19 cellular contexts compared by ENCODE assay signal in the genomic region with DNA sequence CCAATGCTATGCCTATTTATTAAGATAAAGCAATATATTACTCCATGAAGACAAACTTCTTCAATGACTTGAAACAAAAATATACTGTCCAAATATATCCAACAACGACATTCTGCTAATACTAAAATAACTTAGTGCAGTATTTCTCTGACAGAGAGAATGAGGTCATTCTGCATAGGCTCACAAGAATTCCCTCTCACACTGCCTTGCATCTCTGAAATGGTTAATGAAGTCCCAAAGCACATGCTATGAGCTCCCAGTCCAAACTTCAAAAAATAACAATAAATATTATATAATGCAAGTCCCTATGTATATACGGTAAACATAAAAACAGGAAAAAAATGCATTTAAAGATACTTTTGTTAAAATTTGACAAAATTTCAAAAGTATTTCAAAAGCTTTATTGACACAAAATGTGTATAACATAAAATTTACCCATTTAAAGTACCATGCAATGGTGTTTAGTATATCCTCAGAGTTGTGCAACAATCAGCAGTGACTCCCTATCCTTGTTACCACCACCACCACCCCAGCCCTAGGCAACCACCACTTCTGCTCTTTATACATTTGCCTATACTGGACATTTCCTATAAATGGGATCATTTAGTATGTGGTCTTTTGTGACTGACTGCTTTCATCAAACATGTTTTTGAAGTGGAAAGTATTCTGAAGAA. TPM values are rescaled to one million over a fixed set of nuclear protein-coding genes. Genes with fewer than 3 reads are reported as not detected.
DNase-seq lines count a peak whose midpoint lies in the region; ATAC-seq and TF ChIP-seq lines count a peak whose summit lies in the region.
"Had no signal": no experiment of that assay in that cellular context is flagged by ENCODE, and none has a peak within 500 bp of the region (broad histone marks: within the 10 kb centered on the region; RNA-seq: fewer than 3 reads in every experiment).

No MANE protein-coding gene starts in this region.

- H3K4me1 ChIP-seq in heart right ventricle (peaks cover 10 to 78% (median 41%) of the 10 kb centered on the region in 9 donors), right atrium auricular region (peaks cover 0 to 57% of the 10 kb centered on the region in 2 donors), tibial artery (peaks cover 0 to 50% (median 38%) of the 10 kb centered on the region in 4 donors)
- no peaks in the 10 kb centered on the region for H3K4me1 ChIP-seq in CD8-positive, alpha-beta T cell (ENCODE audit: insufficient read depth, low read length)
- H3K4me1 ChIP-seq: Peyer's patch had no signal

- CTCF ChIA-PET in CD8-positive, alpha-beta T cell (lab: Charles Lee) = no interaction called here

- in situ Hi-C loops in SK-MEL-5 (cut with HindIII; ENCODE audit: low pct_unique_long_range_greater_than_20kb, low sequenced_read_pairs) = loop anchor here (25.0 kb wide), 1 partner anchor 92 kb away; no protein-coding TSS in a partner anchor

- ATAC-seq in heart right ventricle (no peak), GM21619 (IDR thresholded peaks at IDR 0.05; ENCODE audit: unreplicated experiment) (no peak), GM21447 (IDR thresholded peaks at IDR 0.05; ENCODE audit: unreplicated experiment) (no peak)
- ATAC-seq in CD8-positive, alpha-beta T cell = no peak
- ATAC-seq: GM23338; stimulated activated naive CD8-positive, alpha-beta T cell treated with anti-CD3 and anti-CD28 coated beads, Interleukin-15, amount 100 ng/mL, for 72 hours had no signal

- H3K27ac Mint-ChIP-seq in CD8-positive, alpha-beta T cell = no peak overlapping the region
- H3K27ac Mint-ChIP-seq: activated T-helper 1 cell treated with anti-CD3 and anti-CD28 coated beads, Interleukin-12 subunit alpha, Interleukin-12 subunit beta, Interleukin-2, Interleukin-4 antibody, amounts not matched to agents 30 ng/mL and 10 ng/mL and 1 ng/mL, durations not matched to agents 14 hours and 24 hours and 36 hours; GM23338; stimulated activated naive CD8-positive, alpha-beta T cell treated with anti-CD3 and anti-CD28 coated beads, Interleukin-15, amount 100 ng/mL, for 72 hours had no signal

- H3K36me3 Mint-ChIP-seq in CD8-positive, alpha-beta T cell = peaks cover 6% of the 10 kb centered on the region

- POLR2A ChIA-PET in CD8-positive, alpha-beta T cell (lab: Charles Lee) = no interaction called here

- H3K27ac ChIP-seq in heart right ventricle = peak overlapping the region in 6 of 10 donors; percentile 51 to 82 (median 78)
- no peak overlapping the region for H3K27ac ChIP-seq in right atrium auricular region
- peak overlapping the region; percentile 72 to 73 for H3K27ac ChIP-seq in tibial artery
- no peak overlapping the region for H3K27ac ChIP-seq in CD8-positive, alpha-beta T cell (ENCODE audit: low read depth, low read length)
- H3K27ac ChIP-seq: Peyer's patch had no signal

- H3K27me3 Mint-ChIP-seq in CD8-positive, alpha-beta T cell (ENCODE audit: low read depth) = no peaks in the 10 kb centered on the region
- H3K27me3 Mint-ChIP-seq: stimulated activated naive CD8-positive, alpha-beta T cell treated with anti-CD3 and anti-CD28 coated beads, Interleukin-15, amount 100 ng/mL, for 72 hours had no signal

- DNase-seq in heart right ventricle (no peak), right atrium auricular region (ENCODE audit: low spot score) (no peak), SK-MEL-5 (ENCODE audit: low read depth, low spot score) (peak; percentile 90), fibroblast of mammary gland (ENCODE audit: low read depth) (peak; percentile 32), tibial artery (no peak)
- DNase-seq in CD8-positive, alpha-beta T cell = no peak
- DNase-seq: activated CD4-positive, alpha-beta T cell treated with anti-CD3 and anti-CD28 coated beads, Interleukin-2, amount 50 U/mL, for 48 hours; Calu3; KBM-7; mesendoderm; NCI-H1694 treated with DMSO at 0.1 percent for 48 hours; NCI-H510A; Peyer's patch; stimulated activated naive CD8-positive, alpha-beta T cell treated with anti-CD3 and anti-CD28 coated beads, Interleukin-15, amount 100 ng/mL, for 72 hours; T1000 had no signal

- intact Hi-C loops in heart right ventricle (cut with DNase I) (loop anchor here in 1 of 10 donors (5.0 kb wide), 1 partner anchor 467 kb away; no protein-coding TSS in a partner anchor), tibial artery (cut with DNase I; ENCODE audit: low total_unique reads) (no loop called here)
- intact Hi-C loops in CD8-positive, alpha-beta T cell (cut with DNase I, micrococcal nuclease) = no loop called here

- no peaks in the 10 kb centered on the region for H3K9me3 ChIP-seq in heart right ventricle
- H3K9me3 ChIP-seq in right atrium auricular region = no peaks in the 10 kb centered on the region
- no peaks in the 10 kb centered on the region for H3K9me3 ChIP-seq in tibial artery
- no peaks in the 10 kb centered on the region for H3K9me3 ChIP-seq in CD8-positive, alpha-beta T cell (ENCODE audit: low read length)
- H3K9me3 ChIP-seq: Peyer's patch had no signal

- whole genome bisulfite sequencing in heart right ventricle, 2 donors = 42 to 53% methylated on average over 2 of the region's 2 CpGs

- H3K36me3 ChIP-seq in heart right ventricle (no peaks in the 10 kb centered on the region), right atrium auricular region (no peaks in the 10 kb centered on the region), tibial artery (no peaks in the 10 kb centered on the region)
- no peaks in the 10 kb centered on the region for H3K36me3 ChIP-seq in CD8-positive, alpha-beta T cell (ENCODE audit: insufficient read depth, low read length)
- H3K36me3 ChIP-seq: Peyer's patch had no signal

- H3K4me3 ChIP-seq in heart right ventricle = no peak overlapping the region
- H3K4me3 ChIP-seq in right atrium auricular region = no peak overlapping the region
- no peak overlapping the region for H3K4me3 ChIP-seq in fibroblast of mammary gland (ENCODE audit: control insufficient read depth, low read depth, low read length)
- H3K4me3 ChIP-seq in tibial artery = no peak overlapping the region
- H3K4me3 ChIP-seq in CD8-positive, alpha-beta T cell (ENCODE audit: low read depth, low read length) = no peak overlapping the region
- H3K4me3 ChIP-seq: GM23338, Peyer's patch had no signal

- H3K27me3 ChIP-seq in heart right ventricle = no peaks in the 10 kb centered on the region
- peaks cover 0 to 4% of the 10 kb centered on the region in 2 donors for H3K27me3 ChIP-seq in right atrium auricular region
- H3K27me3 ChIP-seq in tibial artery = no peaks in the 10 kb centered on the region
- H3K27me3 ChIP-seq in CD8-positive, alpha-beta T cell (ENCODE audit: insufficient read depth, low read length) = no peaks in the 10 kb centered on the region
- H3K27me3 ChIP-seq: Peyer's patch had no signal

- H3K4me1 Mint-ChIP-seq in CD8-positive, alpha-beta T cell (ENCODE audit: low read depth) = peaks cover 65% of the 10 kb centered on the region

- H3K9me3 Mint-ChIP-seq in CD8-positive, alpha-beta T cell = no peaks in the 10 kb centered on the region
- H3K9me3 Mint-ChIP-seq: activated T-helper 1 cell treated with anti-CD3 and anti-CD28 coated beads, Interleukin-12 subunit alpha, Interleukin-12 subunit beta, Interleukin-2, Interleukin-4 antibody, amounts not matched to agents 30 ng/mL and 10 ng/mL and 1 ng/mL, durations not matched to agents 14 hours and 24 hours and 36 hours; GM23338; stimulated activated naive CD8-positive, alpha-beta T cell treated with anti-CD3 and anti-CD28 coated beads, Interleukin-15, amount 100 ng/mL, for 72 hours had no signal

- H3K4me3 Mint-ChIP-seq in CD8-positive, alpha-beta T cell = no peak overlapping the region
- H3K4me3 Mint-ChIP-seq: activated T-helper 1 cell treated with anti-CD3 and anti-CD28 coated beads, Interleukin-12 subunit alpha, Interleukin-12 subunit beta, Interleukin-2, Interleukin-4 antibody, amounts not matched to agents 30 ng/mL and 10 ng/mL and 1 ng/mL, durations not matched to agents 14 hours and 24 hours and 36 hours; GM23338; stimulated activated naive CD8-positive, alpha-beta T cell treated with anti-CD3 and anti-CD28 coated beads, Interleukin-15, amount 100 ng/mL, for 72 hours had no signal

- TF ChIP-seq CTCF in heart right ventricle (IDR thresholded peaks at IDR 0.05) (no peak), right atrium auricular region (IDR thresholded peaks at IDR 0.05) (no peak), fibroblast of mammary gland (conservative IDR thresholded peaks at IDR 0.05; ENCODE audit: control insufficient read depth, insufficient read depth, low read depth, low read length) (no peak), tibial artery (IDR thresholded peaks at IDR 0.05) (no peak)
- no peak for TF ChIP-seq CTCF in CD8-positive, alpha-beta T cell (IDR thresholded peaks at IDR 0.05)

RNA-seq across cellular contexts. Expression of a gene that starts 27.6 kb away (rescaled TPM):
- 100 to 1,000 TPM; 133 to 215 (median 192) TPM for total RNA-seq in heart right ventricle
- polyA plus RNA-seq in heart right ventricle = 100 to 1,000 TPM in 1 of 2 donors, 10 to 100 TPM in 1; 42.6 to 139 TPM
- 100 to 1,000 TPM in 1 of 2 donors, 10 to 100 TPM in 1; 88.3 to 154 TPM for total RNA-seq in right atrium auricular region
- total RNA-seq in SK-MEL-5 (2014; rRNA removed; shearing (Covaris generic)) = 264 and 287 TPM in 2 replicates
- 137 and 151 TPM in 2 replicates for polyA plus RNA-seq in SK-MEL-5 (2015; cell fraction: cytosol; rRNA removed)
- polyA plus RNA-seq in SK-MEL-5 (2015; cell fraction: nucleus; rRNA removed) = 29.4 and 31.5 TPM in 2 replicates
- 10 to 100 TPM; 19.0 to 20.4 TPM for total RNA-seq in CD8-positive, alpha-beta T cell

Comparison
In these comparisons a context has a peak if more than half of its experiments do, and no peak if none do; other contexts are left out.
1. H3K27ac ChIP-seq: peak in heart right ventricle (6 of 10) and tibial artery (2 of 2); none in right atrium auricular region (0 of 2) and CD8-positive, alpha-beta T cell (single experiment).
2. DNase-seq: peak in SK-MEL-5 (single experiment) and fibroblast of mammary gland (single experiment); none in heart right ventricle (0 of 2), right atrium auricular region (single experiment), tibial artery (0 of 2) and CD8-positive, alpha-beta T cell (0 of 7).
3. RNA of a gene that starts 27.6 kb away (total RNA-seq): 264 to 287 TPM in SK-MEL-5, 133 to 215 TPM in heart right ventricle and 88.3 to 154 TPM in right atrium auricular region; 19.0 to 20.4 TPM in CD8-positive, alpha-beta T cell; every median in the first group is over 4 times any median in the second.